In the genomic region with DNA sequence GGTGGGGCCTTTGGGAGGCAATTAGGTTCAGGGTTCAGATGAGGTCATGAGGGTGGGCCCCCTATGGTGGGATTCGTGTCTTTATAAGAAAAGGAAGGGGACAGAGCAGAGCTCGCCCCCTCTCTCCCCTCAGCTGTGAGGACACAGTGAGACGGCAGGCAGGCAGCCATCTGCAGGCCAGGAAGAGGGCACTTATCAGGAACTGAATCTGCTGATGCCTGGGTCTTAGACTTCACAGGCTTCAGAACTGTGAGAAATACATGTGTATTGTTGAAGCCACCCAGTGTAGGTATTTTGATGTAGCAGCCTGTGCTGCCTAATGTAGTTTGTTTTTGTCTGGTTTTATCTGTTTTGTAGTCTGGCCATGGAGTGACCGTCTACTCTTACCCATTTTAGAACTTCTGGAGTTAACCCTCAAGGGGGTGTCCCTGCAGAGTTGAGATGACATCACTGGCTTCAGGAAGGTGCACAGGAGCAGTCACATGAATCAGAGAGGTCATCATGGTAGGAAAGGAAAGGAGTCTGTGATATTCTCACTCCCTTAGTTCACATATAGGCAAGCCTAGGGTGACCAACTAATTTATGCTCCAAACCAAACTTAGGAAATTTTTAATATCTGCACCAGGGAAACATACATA, we compare ENCODE assay signal across 2 cellular contexts.
TF ChIP-seq lines count a peak whose summit lies in the region.

No MANE protein-coding gene starts in this region.

TF ChIP-seq in IMR-90, 13 proteins besides CTCF, POLR2A, EP300 and RAD21:
- no peak for TF ChIP-seq NFE2L2 (IDR thresholded peaks at IDR 0.05; ENCODE audit: low read depth, low read length)
- no peak for TF ChIP-seq SMC3 (IDR thresholded peaks at IDR 0.05; ENCODE audit: low read depth, low read length)
- no peak for TF ChIP-seq CEBPB (IDR thresholded peaks at IDR 0.05; ENCODE audit: low read depth, low read length)
- TF ChIP-seq, protein P1, sequence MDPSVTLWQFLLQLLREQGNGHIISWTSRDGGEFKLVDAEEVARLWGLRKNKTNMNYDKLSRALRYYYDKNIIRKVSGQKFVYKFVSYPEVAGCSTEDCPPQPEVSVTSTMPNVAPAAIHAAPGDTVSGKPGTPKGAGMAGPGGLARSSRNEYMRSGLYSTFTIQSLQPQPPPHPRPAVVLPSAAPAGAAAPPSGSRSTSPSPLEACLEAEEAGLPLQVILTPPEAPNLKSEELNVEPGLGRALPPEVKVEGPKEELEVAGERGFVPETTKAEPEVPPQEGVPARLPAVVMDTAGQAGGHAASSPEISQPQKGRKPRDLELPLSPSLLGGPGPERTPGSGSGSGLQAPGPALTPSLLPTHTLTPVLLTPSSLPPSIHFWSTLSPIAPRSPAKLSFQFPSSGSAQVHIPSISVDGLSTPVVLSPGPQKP (IDR thresholded peaks at IDR 0.05; ENCODE audit: borderline replicate concordance, low read depth, low read length), result no peak
- TF ChIP-seq MAZ (IDR thresholded peaks at IDR 0.05; ENCODE audit: borderline replicate concordance, low read depth, low read length), result no peak
- TF ChIP-seq, protein P2, sequence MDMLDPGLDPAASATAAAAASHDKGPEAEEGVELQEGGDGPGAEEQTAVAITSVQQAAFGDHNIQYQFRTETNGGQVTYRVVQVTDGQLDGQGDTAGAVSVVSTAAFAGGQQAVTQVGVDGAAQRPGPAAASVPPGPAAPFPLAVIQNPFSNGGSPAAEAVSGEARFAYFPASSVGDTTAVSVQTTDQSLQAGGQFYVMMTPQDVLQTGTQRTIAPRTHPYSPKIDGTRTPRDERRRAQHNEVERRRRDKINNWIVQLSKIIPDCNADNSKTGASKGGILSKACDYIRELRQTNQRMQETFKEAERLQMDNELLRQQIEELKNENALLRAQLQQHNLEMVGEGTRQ (IDR thresholded peaks at IDR 0.05; ENCODE audit: low read depth, low read length), result no peak

TF ChIP-seq in GM12878, 131 proteins besides CTCF, POLR2A, EP300 and RAD21:
- TF ChIP-seq CEBPB (IDR thresholded peaks at IDR 0.05; ENCODE audit: borderline replicate concordance in 1 of 2, low read depth in 2 of 2, low read length in 2 of 2) (no peak), ATF7 (IDR thresholded peaks at IDR 0.05; ENCODE audit: low read depth) (0 out of 2 replicates have a peak, but pooled peaks have one; percentile 28)
